12 cellular contexts compared by ENCODE assay signal in genomic region chr6:36127462-36128016, GRCh38. TPM values are rescaled to one million over a fixed set of nuclear protein-coding genes. Genes with fewer than 3 reads are reported as not detected.
DNase-seq lines count a peak whose midpoint lies in the region; ATAC-seq and TF ChIP-seq lines count a peak whose summit lies in the region.
"Had no signal": no experiment of that assay in that cellular context is flagged by ENCODE, and none has a peak within 500 bp of the region (broad histone marks: within the 10 kb centered on the region; RNA-seq: fewer than 3 reads in every experiment).

No MANE protein-coding gene starts in this region.

- H3K27ac ChIP-seq in SK-N-SH (ENCODE audit: low read depth in 2 of 2, low read length in 1 of 2) (peak overlapping the region in 1 of 2 experiments; percentile 45; a peak in 2 of 4 replicates), osteoblast (ENCODE audit: low read depth, low read length) (peak overlapping the region; percentile 71)
- H3K27ac ChIP-seq: SK-N-MC had no signal

- H3K4me3 ChIP-seq in SK-N-SH (ENCODE audit: low read depth in 2 of 2, low read length in 1 of 2) (no peak overlapping the region), osteoblast (ENCODE audit: insufficient read depth, low read length) (no peak overlapping the region)
- H3K4me3 ChIP-seq: SK-N-MC had no signal

- no peaks in the 10 kb centered on the region for H3K9me3 ChIP-seq in SK-N-SH
- H3K9me3 ChIP-seq in osteoblast (ENCODE audit: low read depth, low read length): no peaks in the 10 kb centered on the region

- H3K36me3 ChIP-seq in SK-N-SH (replicated peaks in 1 of 2; ENCODE audit: control insufficient read depth in 1 of 2, insufficient read depth in 2 of 2, low read length in 1 of 2): no peaks in the 10 kb centered on the region
- no peaks in the 10 kb centered on the region for H3K36me3 ChIP-seq in osteoblast (ENCODE audit: insufficient read depth, low read length)

- no peak for ATAC-seq in HG03025 (IDR thresholded peaks at IDR 0.05; ENCODE audit: low FRiP score, unreplicated experiment)
- no peak for ATAC-seq in HG02763 (IDR thresholded peaks at IDR 0.05; ENCODE audit: unreplicated experiment)
- no peak for ATAC-seq in HG02571 (IDR thresholded peaks at IDR 0.05; ENCODE audit: unreplicated experiment)
- no peak for ATAC-seq in GM21381 (IDR thresholded peaks at IDR 0.05; ENCODE audit: unreplicated experiment)

- H4K20me1 ChIP-seq in SK-N-SH (ENCODE audit: insufficient read depth) (no peaks in the 10 kb centered on the region), osteoblast (ENCODE audit: insufficient read depth, low read length) (no peaks in the 10 kb centered on the region)

- DNase-seq in EH (ENCODE audit: low read depth) (peak; percentile 92), SK-N-SH (no peak), fibroblast of the conjunctiva (ENCODE audit: low read depth) (peak; percentile 50), osteoblast (ENCODE audit: insufficient read length, low spot score, missing footprints) (peak; percentile 99)
- DNase-seq: activated effector memory CD4-positive, alpha-beta T cell treated with anti-CD3 and anti-CD28 coated beads, Interleukin-2, amount 50 U/mL, for 16 hours; hippocampal formation; NCI-H1105 had no signal

- no peaks in the 10 kb centered on the region for H3K9me2 ChIP-seq in SK-N-SH

- WGBS in SK-N-SH (ENCODE audit: low lambda C conversion rate): 21% methylated on average over 4 of the region's 8 CpGs

- H2AFZ ChIP-seq in SK-N-SH (ENCODE audit: low read depth) (peak overlapping the region; percentile 47; the same call in 1 of the 2 replicates), osteoblast (ENCODE audit: low read length) (no peak overlapping the region)

- CTCF ChIA-PET in SK-N-SH (lab: Yijun Ruan, JAX): interaction anchor here (0.9 to 1.4 kb wide), 4 partner anchors 10 to 214 kb away, joined by 3 to 5 read pairs (median 3); no protein-coding TSS in a partner anchor

- TF ChIP-seq RAD21 in SK-N-SH (IDR thresholded peaks at IDR 0.05; ENCODE audit: low read length): no peak

- H3K79me2 ChIP-seq in SK-N-SH (ENCODE audit: insufficient read depth): no peaks in the 10 kb centered on the region
- peaks cover 3% of the 10 kb centered on the region for H3K79me2 ChIP-seq in osteoblast (ENCODE audit: insufficient read depth, low read length)

- TF ChIP-seq CTCF in SK-N-SH (IDR thresholded peaks at IDR 0.05): no peak
- no peak for TF ChIP-seq CTCF in osteoblast (IDR thresholded peaks at IDR 0.05; ENCODE audit: extremely low read depth, low read depth, low read length)

- POLR2A ChIA-PET in SK-N-SH (lab: Yijun Ruan, JAX): interaction anchor here (0.7 to 1.4 kb wide), 2 partner anchors 24 to 100 kb away, joined by 3 to 4 read pairs; partner anchors contain the start of gene MAPK14

- H3K4me2 ChIP-seq in SK-N-SH: peak overlapping the region; percentile 32
- peak overlapping the region; percentile 13 for H3K4me2 ChIP-seq in osteoblast (ENCODE audit: insufficient read depth, low read length)

- peak in 1 of 2 experiments; percentile 57; a peak in 1 of 4 replicates for TF ChIP-seq EP300 in SK-N-SH (IDR thresholded peaks at IDR 0.05; ENCODE audit: borderline replicate concordance in 1 of 2, low read depth in 1 of 2, low read length in 1 of 2)

- H3K4me1 ChIP-seq in SK-N-SH (ENCODE audit: control insufficient read depth in 1 of 2, insufficient read depth in 2 of 2, low read depth in 1 of 2, low read length in 1 of 2) (peaks cover 16 to 34% of the 10 kb centered on the region in 2 experiments), osteoblast (ENCODE audit: insufficient read depth, low read length) (peaks cover 40% of the 10 kb centered on the region)

- no peak overlapping the region for H3K9ac ChIP-seq in SK-N-SH

- H3F3A ChIP-seq in SK-N-SH (replicated peaks; ENCODE audit: insufficient read depth): peaks cover 4% of the 10 kb centered on the region

- H3K27me3 ChIP-seq in SK-N-SH (ENCODE audit: insufficient read depth): no peaks in the 10 kb centered on the region
- H3K27me3 ChIP-seq in osteoblast (ENCODE audit: insufficient read depth, low read length): no peaks in the 10 kb centered on the region

TF ChIP-seq in SK-N-SH, 30 proteins besides CTCF, POLR2A, EP300 and RAD21 (continues in another document):
- no peak for TF ChIP-seq CHD2 (IDR thresholded peaks at IDR 0.05; ENCODE audit: low read length, partially characterized antibody)
- no peak for TF ChIP-seq YY1 (IDR thresholded peaks at IDR 0.05; ENCODE audit: low read depth)
- no peak for TF ChIP-seq USF1 (IDR thresholded peaks at IDR 0.05; ENCODE audit: borderline replicate concordance, low read depth)
- TF ChIP-seq RCOR1 (IDR thresholded peaks at IDR 0.05; ENCODE audit: low read length): no peak
- TF ChIP-seq NFIC (IDR thresholded peaks at IDR 0.05; ENCODE audit: borderline replicate concordance): no peak
- no peak for TF ChIP-seq ZBTB33 (IDR thresholded peaks at IDR 0.05; ENCODE audit: borderline replicate concordance, low read depth)
- no peak for TF ChIP-seq ELF1 (IDR thresholded peaks at IDR 0.05)
- TF ChIP-seq MEF2A (IDR thresholded peaks at IDR 0.05; ENCODE audit: borderline replicate concordance, low read depth): no peak
- peak; percentile 62; the same call in 1 of the 2 replicates for TF ChIP-seq MAX (IDR thresholded peaks at IDR 0.05; ENCODE audit: low read depth)
- TF ChIP-seq NRF1 (IDR thresholded peaks at IDR 0.05; ENCODE audit: low read depth, low read length): no peak
- TF ChIP-seq JUND (IDR thresholded peaks at IDR 0.05): peak; percentile 73
- no peak for TF ChIP-seq FOXM1 (IDR thresholded peaks at IDR 0.05; ENCODE audit: low read depth)
- TF ChIP-seq FOXJ3 (CRISPR knock-in tag; IDR thresholded peaks at IDR 0.05): no peak
- peak; percentile 26; the same call in 1 of the 2 replicates for TF ChIP-seq POLR2AphosphoS5 (IDR thresholded peaks at IDR 0.05; ENCODE audit: low read depth, low read length)
- no peak for TF ChIP-seq TAF1 (IDR thresholded peaks at IDR 0.05; ENCODE audit: borderline replicate concordance, low read depth, low read length)
- TF ChIP-seq REST (IDR thresholded peaks at IDR 0.05; ENCODE audit: low read depth, low read length): no peak

RNA-seq across cellular contexts. Expression of gene MAPK13, which starts 2.8 kb away (rescaled TPM):
- polyA plus RNA-seq in SK-N-SH (2012; rRNA removed): 1.9 and 2.3 TPM in 2 replicates
- polyA plus RNA-seq in SK-N-SH (2012; cell fraction: cytosol; rRNA removed): 0.18 and 0.38 TPM in 2 replicates
- 20.1 and 21.4 TPM in 2 replicates for polyA plus RNA-seq in SK-N-SH (2012; cell fraction: nucleus; rRNA removed)
- total RNA-seq in osteoblast: 4.3 and 6.8 TPM in 2 replicates
